17 cellular contexts compared by ENCODE assay signal in the genomic region with DNA sequence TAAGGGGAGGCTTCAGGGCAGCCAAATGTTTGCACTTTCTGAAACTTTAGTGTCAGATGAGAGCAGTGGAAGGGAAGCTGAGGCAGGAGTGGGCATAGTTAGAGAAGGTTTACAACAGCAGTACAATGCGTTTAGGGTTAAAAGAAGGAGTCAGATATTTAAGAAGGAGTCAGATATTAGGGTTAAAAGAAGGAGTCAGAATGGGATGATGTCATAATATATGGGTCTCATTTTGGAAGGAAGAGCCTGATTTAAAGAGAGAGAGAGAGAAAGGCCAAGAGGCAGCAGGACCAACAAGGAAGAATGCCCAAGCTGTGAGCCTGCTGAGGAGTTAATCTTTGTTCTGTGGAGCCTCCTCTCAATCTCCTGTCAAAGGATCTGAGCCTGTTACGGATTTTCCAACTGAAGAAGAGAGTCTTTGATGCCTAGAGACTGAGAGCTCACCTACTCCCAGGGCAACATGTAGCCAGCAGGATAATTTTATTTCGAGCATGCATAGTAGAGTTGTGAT. TPM values are rescaled to one million over a fixed set of nuclear protein-coding genes. Genes with fewer than 3 reads are reported as not detected.
A peak's percentile ranks its signal among the peaks of the same experiment; 100 is the strongest.
DNase-seq lines count a peak whose midpoint lies in the region; ATAC-seq, FAIRE-seq and TF ChIP-seq lines count a peak whose summit lies in the region.
"Had no signal": no experiment of that assay in that cellular context is flagged by ENCODE, and none has a peak within 500 bp of the region (broad histone marks: within the 10 kb centered on the region; RNA-seq: fewer than 3 reads in every experiment).

No MANE protein-coding gene starts in this region.

- H4K5ac ChIP-seq in H9 (ENCODE audit: insufficient read length, low read depth, low read length) (no peak overlapping the region), mesendoderm (ENCODE audit: low read length) (no peak overlapping the region)

- H2AFZ ChIP-seq in H9 (ENCODE audit: low read length) (no peak overlapping the region), astrocyte (ENCODE audit: low read depth, low read length) (no peak overlapping the region)

- H3K27me3 Mint-ChIP-seq in H9 (ENCODE audit: low read depth): peaks cover 100% of the 10 kb centered on the region
- peaks cover 90% of the 10 kb centered on the region for H3K27me3 Mint-ChIP-seq in astrocyte (ENCODE audit: low read depth, unreplicated experiment)
- peaks cover 49% of the 10 kb centered on the region for H3K27me3 Mint-ChIP-seq in stimulated activated memory B cell treated with anti-CD40 and anti-IgM and Interleukin-4, amounts not matched to agents 10 μg/mL and 1 μg/mL and 100 μg/mL, for 72 hours

- H3K4ac ChIP-seq in H9 (ENCODE audit: low read depth, low read length): no peak overlapping the region
- H3K4ac ChIP-seq in mesendoderm (ENCODE audit: low read depth, low read length): no peak overlapping the region

- peaks cover 6 to 14% of the 10 kb centered on the region in 2 experiments; a peak in 2 of 5 replicates for H3K9me3 Mint-ChIP-seq in H9
- H3K9me3 Mint-ChIP-seq in astrocyte (ENCODE audit: unreplicated experiment): peaks cover 4% of the 10 kb centered on the region
- peaks cover 3% of the 10 kb centered on the region for H3K9me3 Mint-ChIP-seq in stimulated activated memory B cell treated with anti-CD40 and anti-IgM and Interleukin-4, amounts not matched to agents 10 μg/mL and 1 μg/mL and 100 μg/mL, for 72 hours

- H3K23ac ChIP-seq in H9 (ENCODE audit: insufficient read length, low read depth, low read length): no peak overlapping the region
- no peak overlapping the region for H3K23ac ChIP-seq in mesendoderm (ENCODE audit: low read length)

- H4K8ac ChIP-seq in H9 (replicated peaks; ENCODE audit: insufficient read length, low read depth, low read length) (no peak overlapping the region), mesendoderm (ENCODE audit: low read depth, low read length) (no peak overlapping the region)

- no peak overlapping the region for H2BK120ac ChIP-seq in H9 (ENCODE audit: low read depth, low read length, poor library complexity, severe bottlenecking)
- no peak overlapping the region for H2BK120ac ChIP-seq in mesendoderm (ENCODE audit: low read depth, low read length)

- no peak overlapping the region for H3K4me3 ChIP-seq in astrocyte (ENCODE audit: insufficient read depth, low read depth, low read length)
- H3K4me3 ChIP-seq in mesendoderm (ENCODE audit: low read length): no peak overlapping the region
- H3K4me3 ChIP-seq: BLaER1 treated with 17β-estradiol and CSF1 and Interleukin-3, amounts not matched to agents 10 nM and 100 nM; Peyer's patch; SJSA1 had no signal

- DNase-seq in ELF-1 (ENCODE audit: low read depth, low spot score) (peak; percentile 55), H9 (peak; percentile 52), astrocyte (ENCODE audit: low read depth) (no peak), mesendoderm (peak; percentile 66), NCI-H345 treated with DMSO at 0.1 percent for 48 hours (lab: John Stamatoyannopoulos, UW; ENCODE audit: unreplicated experiment) (no peak), EL (no peak), NCI-H524 (lab: John Stamatoyannopoulos, UW) (no peak)
- DNase-seq: Calu3; CD8-positive, alpha-beta T cell; NCI-H510A treated with DMSO at 0.1 percent for 48 hours; NK-92 treated with Interleukin-12 subunit alpha and Interleukin-12 subunit beta, amount 100 ng/mL, for 24 hours; Peyer's patch; SW 1271 had no signal

- no peak for ATAC-seq in stimulated activated memory B cell treated with anti-CD40 and anti-IgM and Interleukin-4, amounts not matched to agents 10 μg/mL and 1 μg/mL and 100 μg/mL, for 72 hours
- ATAC-seq: CD8-positive, alpha-beta T cell; HCT116 had no signal

- H3T11ph ChIP-seq in H9 (ENCODE audit: low read length): no peak overlapping the region

- H3K4me3 Mint-ChIP-seq in H9: no peak overlapping the region
- no peak overlapping the region for H3K4me3 Mint-ChIP-seq in astrocyte (ENCODE audit: unreplicated experiment)
- H3K4me3 Mint-ChIP-seq in stimulated activated memory B cell treated with anti-CD40 and anti-IgM and Interleukin-4, amounts not matched to agents 10 μg/mL and 1 μg/mL and 100 μg/mL, for 72 hours: no peak overlapping the region
- H3K4me3 Mint-ChIP-seq: CD8-positive, alpha-beta T cell had no signal

- H2BK15ac ChIP-seq in H9 (ENCODE audit: low read depth, low read length) (no peak overlapping the region), mesendoderm (replicated peaks; ENCODE audit: low read depth) (no peak overlapping the region)

- peaks cover 10% of the 10 kb centered on the region for H3K23me2 ChIP-seq in H9 (ENCODE audit: insufficient read length, low read depth, low read length, poor library complexity, severe bottlenecking)

- H2BK5ac ChIP-seq in H9 (ENCODE audit: insufficient read length, low read length) (no peak overlapping the region), mesendoderm (ENCODE audit: low read length) (no peak overlapping the region)

- H3K4me1 Mint-ChIP-seq in H9 (peaks cover 49 to 90% of the 10 kb centered on the region in 2 experiments), astrocyte (ENCODE audit: low read depth, unreplicated experiment) (no peaks in the 10 kb centered on the region)
- H3K4me1 Mint-ChIP-seq in stimulated activated memory B cell treated with anti-CD40 and anti-IgM and Interleukin-4, amounts not matched to agents 10 μg/mL and 1 μg/mL and 100 μg/mL, for 72 hours: no peaks in the 10 kb centered on the region

- no CpG with 5 or more reads among the region's 3 CpGs for WGBS in H9 (ENCODE audit: extremely low coverage, insufficient read length, low lambda C conversion rate)
- no CpG with 5 or more reads among the region's 3 CpGs for WGBS in mesendoderm (ENCODE audit: extremely low coverage, insufficient coverage, low lambda C conversion rate)

- no peak overlapping the region for H2BK12ac ChIP-seq in H9 (ENCODE audit: insufficient read length, low read depth, low read length)

- H3K27me3 ChIP-seq in H9 (ENCODE audit: insufficient read depth, low read length) (peaks cover 89% of the 10 kb centered on the region), astrocyte (ENCODE audit: insufficient read depth, low read length) (peaks cover 69% of the 10 kb centered on the region), mesendoderm (ENCODE audit: insufficient read depth, low read length, poor library complexity) (peaks cover 8% of the 10 kb centered on the region)
- H3K27me3 ChIP-seq: BLaER1 treated with 17β-estradiol and CSF1 and Interleukin-3, amounts not matched to agents 10 nM and 100 nM; SJSA1 had no signal

- H4K20me1 ChIP-seq in H9 (ENCODE audit: control insufficient read depth, insufficient read depth, insufficient read length) (no peaks in the 10 kb centered on the region), astrocyte (ENCODE audit: insufficient read depth, low read length) (no peaks in the 10 kb centered on the region)
- H4K20me1 ChIP-seq: BLaER1 treated with 17β-estradiol and CSF1 and Interleukin-3, amounts not matched to agents 10 nM and 100 nM had no signal

- H3K36me3 Mint-ChIP-seq in H9 (ENCODE audit: insufficient read depth in 1 of 3, low read depth in 3 of 3) (no peaks in the 10 kb centered on the region; a peak in 1 of 7 replicates), astrocyte (ENCODE audit: low read depth, unreplicated experiment) (no peaks in the 10 kb centered on the region)
- no peaks in the 10 kb centered on the region for H3K36me3 Mint-ChIP-seq in stimulated activated memory B cell treated with anti-CD40 and anti-IgM and Interleukin-4, amounts not matched to agents 10 μg/mL and 1 μg/mL and 100 μg/mL, for 72 hours
- H3K36me3 Mint-ChIP-seq: CD8-positive, alpha-beta T cell had no signal

- no peak overlapping the region for H3K4me2 ChIP-seq in H9 (ENCODE audit: insufficient read depth, insufficient read length, low read length)
- no peak overlapping the region for H3K4me2 ChIP-seq in astrocyte (ENCODE audit: low read length)
- H3K4me2 ChIP-seq in mesendoderm (ENCODE audit: low read length): no peak overlapping the region
- H3K4me2 ChIP-seq: BLaER1 treated with 17β-estradiol and CSF1 and Interleukin-3, amounts not matched to agents 10 nM and 100 nM had no signal

- H3K9ac ChIP-seq in H9 (ENCODE audit: extremely low read depth, insufficient read length, low read length) (no peak overlapping the region), astrocyte (ENCODE audit: low read length) (no peak overlapping the region), mesendoderm (ENCODE audit: low read length) (no peak overlapping the region)
- H3K9ac ChIP-seq: BLaER1 treated with 17β-estradiol and CSF1 and Interleukin-3, amounts not matched to agents 10 nM and 100 nM had no signal

- H3K27ac ChIP-seq in H9 (ENCODE audit: insufficient read length, low read depth, low read length) (no peak overlapping the region), astrocyte (ENCODE audit: low read depth, low read length) (no peak overlapping the region), mesendoderm (ENCODE audit: low read depth, low read length) (no peak overlapping the region)
- H3K27ac ChIP-seq: BLaER1 treated with 17β-estradiol and CSF1 and Interleukin-3, amounts not matched to agents 10 nM and 100 nM; Peyer's patch; SJSA1 had no signal

- H3K36me3 ChIP-seq in astrocyte (ENCODE audit: insufficient read depth, low read length) (no peaks in the 10 kb centered on the region), mesendoderm (ENCODE audit: control insufficient read depth, insufficient read depth, low read length) (no peaks in the 10 kb centered on the region)
- H3K36me3 ChIP-seq: BLaER1 treated with 17β-estradiol and CSF1 and Interleukin-3, amounts not matched to agents 10 nM and 100 nM; Peyer's patch; SJSA1 had no signal

- H4K91ac ChIP-seq in H9 (ENCODE audit: insufficient read length, low read depth, low read length): no peak overlapping the region

- no peaks in the 10 kb centered on the region; the same call in 1 of the 2 replicates for H3K4me1 ChIP-seq in H9 (ENCODE audit: insufficient read depth, low read length)
- no peaks in the 10 kb centered on the region for H3K4me1 ChIP-seq in astrocyte (ENCODE audit: insufficient read depth, low read length)
- H3K4me1 ChIP-seq in mesendoderm (ENCODE audit: control insufficient read depth, low read depth, low read length): peaks cover 8% of the 10 kb centered on the region

- H3K56ac ChIP-seq in H9 (ENCODE audit: insufficient read length, low read depth, low read length) (no peak overlapping the region), mesendoderm (ENCODE audit: low read length) (no peak overlapping the region)

- H3K27ac Mint-ChIP-seq in H9 (peak overlapping the region in 1 of 3 experiments; percentile 3; a peak in 2 of 7 replicates), astrocyte (ENCODE audit: unreplicated experiment) (peak overlapping the region; percentile 3)
- no peak overlapping the region for H3K27ac Mint-ChIP-seq in stimulated activated memory B cell treated with anti-CD40 and anti-IgM and Interleukin-4, amounts not matched to agents 10 μg/mL and 1 μg/mL and 100 μg/mL, for 72 hours
- H3K27ac Mint-ChIP-seq: CD8-positive, alpha-beta T cell had no signal

- H3K18ac ChIP-seq in H9 (ENCODE audit: insufficient read length, low read depth, low read length) (no peak overlapping the region), mesendoderm (ENCODE audit: low read length) (no peak overlapping the region)

- H2AK5ac ChIP-seq in H9 (ENCODE audit: insufficient read length, low read length) (no peak overlapping the region), mesendoderm (ENCODE audit: low read length) (no peak overlapping the region)

- no peak overlapping the region for H3K14ac ChIP-seq in H9 (ENCODE audit: insufficient read depth, low read length)

- no peaks in the 10 kb centered on the region for H3K79me1 ChIP-seq in H9 (ENCODE audit: insufficient read depth, low read depth, low read length, poor library complexity, severe bottlenecking)
- H3K79me1 ChIP-seq in mesendoderm (ENCODE audit: low read length): no peaks in the 10 kb centered on the region

- no peak for FAIRE-seq in astrocyte (lab: Jason Lieb, UNC)

- no peak overlapping the region for H2BK20ac ChIP-seq in H9 (ENCODE audit: low read depth, low read length, poor library complexity, severe bottlenecking)

- H3K79me2 ChIP-seq in H9 (ENCODE audit: insufficient read depth, low read length) (no peaks in the 10 kb centered on the region), astrocyte (ENCODE audit: insufficient read depth, low read length) (no peaks in the 10 kb centered on the region), mesendoderm (ENCODE audit: control insufficient read depth, insufficient read depth, low read length) (no peaks in the 10 kb centered on the region)

- TF ChIP-seq CTCF in H9 (conservative IDR thresholded peaks at IDR 0.05) (no peak), astrocyte (IDR thresholded peaks at IDR 0.05; ENCODE audit: insufficient read depth, low read depth, low read length) (no peak)

- H3K9me3 ChIP-seq in H9 (ENCODE audit: control insufficient read depth, low read depth, low read length) (no peaks in the 10 kb centered on the region), astrocyte (ENCODE audit: insufficient read depth, low read depth, low read length) (no peaks in the 10 kb centered on the region)
- H3K9me3 ChIP-seq: Peyer's patch, SJSA1 had no signal

RNA-seq across cellular contexts. Expression of a gene that starts 9.5 kb away (rescaled TPM):
- total RNA-seq in H9 (2021): 0.13 TPM in 1 of 2 replicates, not detected in the other
- total RNA-seq in astrocyte: 1.8 and 5.4 TPM in 2 replicates
- polyA plus RNA-seq in mesendoderm (2013, experiment 1 of 2): 0.79 TPM
- polyA plus RNA-seq in mesendoderm (2013, experiment 2 of 2): 0.78 TPM
- total RNA-seq: CD8-positive, alpha-beta T cell had no signal

Comparison
In these comparisons a context has a peak if more than half of its experiments do, and no peak if none do; other contexts are left out.
1. DNase-seq: peak in ELF-1 (single experiment), H9 (single experiment) and mesendoderm (single experiment); none in astrocyte (single experiment), NCI-H345 treated with DMSO at 0.1 percent for 48 hours (single experiment), EL (single experiment) and NCI-H524 (0 of 2).